Comparison of ENCODE assay signal across 9 cellular contexts in the genomic region with DNA sequence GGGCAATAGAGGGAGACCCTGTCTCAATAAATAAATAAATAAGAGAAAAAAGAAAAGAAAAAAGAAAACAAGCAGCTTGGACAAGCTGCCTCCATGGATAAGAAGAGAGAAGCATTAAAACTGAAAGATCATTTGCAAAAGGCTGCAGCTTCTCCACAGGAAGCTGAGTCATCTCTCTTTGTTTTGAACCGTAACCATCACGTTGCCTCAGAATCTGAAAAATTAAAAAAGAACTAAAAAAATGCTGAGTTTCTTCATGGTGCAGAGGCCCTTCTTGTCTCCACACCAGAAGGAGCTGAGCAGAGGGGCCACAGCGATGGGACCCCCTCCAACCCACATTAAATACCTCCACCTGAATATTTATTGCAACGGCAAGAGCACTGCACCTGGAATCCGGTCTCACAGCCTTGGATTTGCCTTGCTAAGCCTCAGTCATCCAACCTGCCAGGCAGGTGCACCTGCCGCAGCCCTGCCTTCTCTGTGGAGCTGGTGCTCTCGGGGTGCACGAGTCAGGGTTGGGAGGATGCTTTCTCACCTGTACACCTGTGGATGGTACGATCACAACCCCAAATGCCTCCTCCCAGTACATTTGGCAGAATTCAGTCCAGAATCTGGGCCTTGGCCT. TPM values are rescaled to one million over a fixed set of nuclear protein-coding genes. Genes with fewer than 3 reads are reported as not detected.
DNase-seq lines count a peak whose midpoint lies in the region; ATAC-seq, FAIRE-seq and TF ChIP-seq lines count a peak whose summit lies in the region.
"Had no signal": no experiment of that assay in that cellular context is flagged by ENCODE, and none has a peak within 500 bp of the region (broad histone marks: within the 10 kb centered on the region; RNA-seq: fewer than 3 reads in every experiment).

No MANE protein-coding gene starts in this region.

- no peak overlapping the region for H2BK5ac ChIP-seq in mesendoderm (ENCODE audit: low read length)

- H3K23ac ChIP-seq in mesendoderm (ENCODE audit: low read length) = no peak overlapping the region

- no peak overlapping the region for H3K4me2 ChIP-seq in mesendoderm (ENCODE audit: low read length)

- TF ChIP-seq CTCF in AG09309 (IDR thresholded peaks at IDR 0.05; ENCODE audit: control insufficient read depth, insufficient read depth, low read depth, low read length, missing control alignments) (no peak), GM13976 (IDR thresholded peaks at IDR 0.05; ENCODE audit: borderline replicate concordance, control extremely low read depth, extremely low read depth, insufficient read depth, missing control alignments) (no peak)

- no peak for FAIRE-seq in urothelium cell line (lab: Jason Lieb, UNC)

- H2AK5ac ChIP-seq in mesendoderm (ENCODE audit: low read length) = no peak overlapping the region

- no peaks in the 10 kb centered on the region for H3K4me1 ChIP-seq in mesendoderm (ENCODE audit: control insufficient read depth, low read depth, low read length)

- no peak overlapping the region for H2BK120ac ChIP-seq in mesendoderm (ENCODE audit: low read depth, low read length)

- H4K5ac ChIP-seq in mesendoderm (ENCODE audit: low read length) = no peak overlapping the region

- ATAC-seq in HG03354 (IDR thresholded peaks at IDR 0.05; ENCODE audit: poor library complexity, severe bottlenecking, unreplicated experiment) (peak; percentile 75), SK-N-SH treated with all-trans-retinoic acid at 6 μM for 48 hours (peak; percentile 59)

- no peaks in the 10 kb centered on the region for H3K27me3 ChIP-seq in mesendoderm (ENCODE audit: insufficient read depth, low read length, poor library complexity)

- H2BK15ac ChIP-seq in mesendoderm (replicated peaks; ENCODE audit: low read depth) = no peak overlapping the region

- H3K79me1 ChIP-seq in mesendoderm (ENCODE audit: low read length) = no peaks in the 10 kb centered on the region

- H3K79me2 ChIP-seq in mesendoderm (ENCODE audit: control insufficient read depth, insufficient read depth, low read length) = no peaks in the 10 kb centered on the region

- H4K8ac ChIP-seq in mesendoderm (ENCODE audit: low read depth, low read length) = no peak overlapping the region

- peak; percentile 42 for DNase-seq in AG09309 (ENCODE audit: low read depth)
- DNase-seq in GM13976 (ENCODE audit: low spot score) = peak; percentile 76
- peak; percentile 62 for DNase-seq in fibroblast of gingiva (ENCODE audit: low read depth)
- peak; percentile 73 for DNase-seq in urothelium cell line (ENCODE audit: low spot score)
- DNase-seq in mesendoderm = no peak
- no peak for DNase-seq in NCI-H2081 treated with DMSO at 0.1 percent for 48 hours (lab: John Stamatoyannopoulos, UW)

- H3K4me3 ChIP-seq in AG09309 (ENCODE audit: control insufficient read depth, low read depth, low read length) = no peak overlapping the region
- no peak overlapping the region for H3K4me3 ChIP-seq in mesendoderm (ENCODE audit: low read length)
- H3K4me3 ChIP-seq: lung had no signal

- H3K27ac ChIP-seq in mesendoderm (ENCODE audit: low read depth, low read length) = no peak overlapping the region

- in situ Hi-C loops in GM13976 (cut with MboI; ENCODE audit: low sequenced_read_pairs, unreplicated experiment) = no loop called here

- no peak overlapping the region for H3K9ac ChIP-seq in mesendoderm (ENCODE audit: low read length)

- no peak overlapping the region for H3K56ac ChIP-seq in mesendoderm (ENCODE audit: low read length)

- no peak overlapping the region for H3K18ac ChIP-seq in mesendoderm (ENCODE audit: low read length)

- no peak overlapping the region for H3K4ac ChIP-seq in mesendoderm (ENCODE audit: low read depth, low read length)

- H3K36me3 ChIP-seq in mesendoderm (ENCODE audit: control insufficient read depth, insufficient read depth, low read length) = no peaks in the 10 kb centered on the region

- WGBS in mesendoderm (ENCODE audit: extremely low coverage, insufficient coverage, low lambda C conversion rate) = no CpG with 5 or more reads among the region's 9 CpGs

TF ChIP-seq in SK-N-SH treated with all-trans-retinoic acid at 6 μM for 48 hours, 23 proteins besides CTCF, POLR2A, EP300 and RAD21:
- TF ChIP-seq TCF4 (CRISPR knock-in tag; IDR thresholded peaks at IDR 0.05; ENCODE audit: borderline replicate concordance) = no peak
- no peak for TF ChIP-seq ZC3H10 (CRISPR knock-in tag; IDR thresholded peaks at IDR 0.05)
- TF ChIP-seq TSHZ2 (CRISPR knock-in tag; IDR thresholded peaks at IDR 0.05) = no peak
- TF ChIP-seq BACH2 (CRISPR knock-in tag; IDR thresholded peaks at IDR 0.05; ENCODE audit: borderline replicate concordance) = no peak
- TF ChIP-seq PPARA (CRISPR knock-in tag; IDR thresholded peaks at IDR 0.05; ENCODE audit: borderline replicate concordance) = no peak
TF ChIP-seq in SK-N-SH treated with all-trans-retinoic acid at 6 μM for 48 hours: peak in this region for 0.

RNA-seq across cellular contexts. Expression of gene TOX2, which starts 28.1 kb away (rescaled TPM):
- 3.4 TPM for polyA plus RNA-seq in mesendoderm (2013, experiment 1 of 2)
- polyA plus RNA-seq in mesendoderm (2013, experiment 2 of 2) = 3.7 TPM

Comparison
In these comparisons a context has a peak if more than half of its experiments do, and no peak if none do; other contexts are left out.
1. DNase-seq: peak in AG09309 (single experiment), GM13976 (single experiment), fibroblast of gingiva (single experiment) and urothelium cell line (single experiment); none in mesendoderm (single experiment) and NCI-H2081 treated with DMSO at 0.1 percent for 48 hours (single experiment).